In the genomic region with DNA sequence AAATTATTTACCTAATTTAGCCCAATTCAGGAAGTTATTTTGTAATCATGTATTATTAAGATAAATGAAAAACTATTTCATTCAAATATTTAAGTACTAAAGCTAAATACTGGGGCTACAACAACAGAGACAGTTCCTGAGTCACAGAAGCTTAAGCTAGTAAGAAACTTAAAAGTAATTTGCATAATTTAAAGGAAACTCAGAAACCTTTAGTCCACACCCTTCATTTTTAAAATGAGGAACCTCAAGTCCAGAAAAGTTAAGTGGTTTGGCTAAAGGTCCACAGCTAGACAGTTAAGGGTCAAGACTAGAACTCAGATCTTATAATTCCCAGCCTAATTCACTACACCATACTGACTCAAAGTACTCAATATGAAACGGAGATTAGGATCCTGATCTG, we compare ENCODE assay signal across 14 cellular contexts. TPM values are rescaled to one million over a fixed set of nuclear protein-coding genes. Genes with fewer than 3 reads are reported as not detected.
DNase-seq lines count a peak whose midpoint lies in the region; ATAC-seq, FAIRE-seq and TF ChIP-seq lines count a peak whose summit lies in the region.
"Had no signal": no experiment of that assay in that cellular context is flagged by ENCODE, and none has a peak within 500 bp of the region (broad histone marks: within the 10 kb centered on the region; RNA-seq: fewer than 3 reads in every experiment).

No MANE protein-coding gene starts in this region.

- DNase-seq in D721Med (ENCODE audit: insufficient read length, low spot score) = no peak
- DNase-seq in OCI-M1 (lab: John Stamatoyannopoulos, UW) = peak; percentile 20
- DNase-seq in activated CD4-positive, alpha-beta T cell treated with anti-CD3 and anti-CD28 coated beads, Interleukin-2, amount 50 U/mL, for 4 hours = no peak
- DNase-seq in NK-92 treated with Interleukin-12 subunit alpha and Interleukin-12 subunit beta, amount 100 ng/mL, for 24 hours (lab: John Stamatoyannopoulos, UW) = no peak
- no peak for DNase-seq in glomerular visceral epithelial cell (ENCODE audit: extremely low spot score)
- DNase-seq in activated CD4-positive, alpha-beta memory T cell treated with anti-CD3 and anti-CD28 coated beads for 36 hours = no peak
- DNase-seq: activated CD4-positive, alpha-beta T cell treated with anti-CD3 and anti-CD28 coated beads for 1 hour; amygdala; glutamatergic neuron; SK-N-SH; substantia nigra had no signal

- CTCF ChIA-PET in activated CD4-positive, alpha-beta memory T cell treated with anti-CD3 and anti-CD28 coated beads for 36 hours (lab: Charles Lee) = no interaction called here

- POLR2A ChIA-PET in activated CD4-positive, alpha-beta memory T cell treated with anti-CD3 and anti-CD28 coated beads for 36 hours (lab: Charles Lee) = no interaction called here

- TF ChIP-seq CTCF in D721Med (IDR thresholded peaks at IDR 0.05; ENCODE audit: insufficient read depth, missing control alignments) = no peak

- FAIRE-seq in D721Med (lab: Jason Lieb, UNC) = peak; percentile 70
- FAIRE-seq: keratinocyte had no signal

- intact Hi-C loops in activated CD4-positive, alpha-beta memory T cell treated with anti-CD3 and anti-CD28 coated beads for 36 hours (cut with micrococcal nuclease) = no loop called here

- H3K36me3 Mint-ChIP-seq in activated CD4-positive, alpha-beta memory T cell treated with anti-CD3 and anti-CD28 coated beads for 36 hours = peaks cover 17% of the 10 kb centered on the region

- H3K4me3 Mint-ChIP-seq in activated CD4-positive, alpha-beta memory T cell treated with anti-CD3 and anti-CD28 coated beads for 36 hours = no peak overlapping the region

- no peak overlapping the region for H3K27ac Mint-ChIP-seq in activated CD4-positive, alpha-beta memory T cell treated with anti-CD3 and anti-CD28 coated beads for 36 hours

- ATAC-seq in GM19395 (IDR thresholded peaks at IDR 0.05; ENCODE audit: unreplicated experiment) (peak; percentile 41), HG03159 (IDR thresholded peaks at IDR 0.05; ENCODE audit: unreplicated experiment) (peak; percentile 38)

- H3K27me3 Mint-ChIP-seq in activated CD4-positive, alpha-beta memory T cell treated with anti-CD3 and anti-CD28 coated beads for 36 hours = no peaks in the 10 kb centered on the region

- H3K9me3 Mint-ChIP-seq in activated CD4-positive, alpha-beta memory T cell treated with anti-CD3 and anti-CD28 coated beads for 36 hours = no peaks in the 10 kb centered on the region

- H3K4me1 Mint-ChIP-seq in activated CD4-positive, alpha-beta memory T cell treated with anti-CD3 and anti-CD28 coated beads for 36 hours (ENCODE audit: low read depth) = peaks cover 55% of the 10 kb centered on the region

RNA-seq across cellular contexts. Expression of a gene that starts 7.2 kb away (rescaled TPM):
- 10 to 100 TPM; 17.4 to 18.2 TPM for total RNA-seq in activated CD4-positive, alpha-beta memory T cell treated with anti-CD3 and anti-CD28 coated beads for 36 hours
